8 cellular contexts compared by ENCODE assay signal in genomic region chr3:195260286-195260905, GRCh38. TPM values are rescaled to one million over a fixed set of nuclear protein-coding genes. Genes with fewer than 3 reads are reported as not detected.
DNase-seq lines count a peak whose midpoint lies in the region; ATAC-seq and FAIRE-seq lines count a peak whose summit lies in the region.

No MANE protein-coding gene starts in this region.

- no peak for FAIRE-seq in urothelium cell line (lab: Jason Lieb, UNC)

- DNase-seq in AML-193 (lab: John Stamatoyannopoulos, UW) (peak; percentile 77 to 78), SKM-1 treated with dmso at 0.1 percent for 144 hours (lab: John Stamatoyannopoulos, UW; ENCODE audit: unreplicated experiment) (peak; percentile 27), mucosa of gallbladder (ENCODE audit: low spot score) (peak; percentile 37), urothelium cell line (ENCODE audit: low spot score) (peak; percentile 33), COLO829 (ENCODE audit: low spot score) (no peak)

- H3K27ac ChIP-seq in ectodermal cell (ENCODE audit: insufficient read depth, low read depth, low read length, poor library complexity, severe bottlenecking) = no peak overlapping the region

- 3% methylated on average over 41 of the region's 41 CpGs for WGBS in ectodermal cell, 2 experiments

- peak; percentile 10 for ATAC-seq in GM18870 (IDR thresholded peaks at IDR 0.05; ENCODE audit: unreplicated experiment)
- ATAC-seq in HG03520 (IDR thresholded peaks at IDR 0.05; ENCODE audit: unreplicated experiment) = peak; percentile 26

- H3K9me3 ChIP-seq in ectodermal cell (ENCODE audit: control insufficient read depth, low read length) = no peaks in the 10 kb centered on the region

- H3K4me1 ChIP-seq in ectodermal cell (ENCODE audit: control insufficient read depth, insufficient read depth, low read length) = peaks cover 14% of the 10 kb centered on the region

- peak overlapping the region; percentile 59 for H3K4me3 ChIP-seq in ectodermal cell (ENCODE audit: insufficient read depth, low read depth, low read length)

- no peaks in the 10 kb centered on the region for H3K36me3 ChIP-seq in ectodermal cell (ENCODE audit: control insufficient read depth, insufficient read depth, low read length)

- H3K27me3 ChIP-seq in ectodermal cell (ENCODE audit: control insufficient read depth, insufficient read depth, low read length, poor library complexity, severe bottlenecking) = no peaks in the 10 kb centered on the region

RNA-seq across cellular contexts. Expression of gene XXYLT1, which starts 10.6 kb away (rescaled TPM):
- polyA plus RNA-seq in ectodermal cell (2013, experiment 1 of 4) = 37.5 TPM
- polyA plus RNA-seq in ectodermal cell (2013, experiment 2 of 4) = 34.2 TPM
- polyA plus RNA-seq in ectodermal cell (2013, experiment 3 of 4) = 30.1 TPM
- polyA plus RNA-seq in ectodermal cell (2013, experiment 4 of 4) = 30.6 TPM
- 8.8 TPM for total RNA-seq in mucosa of gallbladder
